Comparison of ENCODE assay signal across 13 cellular contexts in genomic region chr11:118612378-118612777, GRCh38. TPM values are rescaled to one million over a fixed set of nuclear protein-coding genes. Genes with fewer than 3 reads are reported as not detected.
DNase-seq lines count a peak whose midpoint lies in the region; ATAC-seq and TF ChIP-seq lines count a peak whose summit lies in the region.
"Had no signal": no experiment of that assay in that cellular context is flagged by ENCODE, and none has a peak within 500 bp of the region (broad histone marks: within the 10 kb centered on the region; RNA-seq: fewer than 3 reads in every experiment).

No MANE protein-coding gene starts in this region.

- no peak overlapping the region for H3K4ac ChIP-seq in H9 (ENCODE audit: low read depth, low read length)

- no peak overlapping the region for H4K91ac ChIP-seq in H9 (ENCODE audit: insufficient read length, low read depth, low read length)

- no peak overlapping the region for H2BK15ac ChIP-seq in H9 (ENCODE audit: low read depth, low read length)

- no peak overlapping the region for H4K8ac ChIP-seq in H9 (replicated peaks; ENCODE audit: insufficient read length, low read depth, low read length)

- no peak overlapping the region for H2BK20ac ChIP-seq in H9 (ENCODE audit: low read depth, low read length, poor library complexity, severe bottlenecking)

- no peak overlapping the region for H3K9ac ChIP-seq in H9 (ENCODE audit: extremely low read depth, insufficient read length, low read length)

- peaks cover 48% of the 10 kb centered on the region for H3K27me3 Mint-ChIP-seq in H9 (ENCODE audit: low read depth)

- H3K23ac ChIP-seq in H9 (ENCODE audit: insufficient read length, low read depth, low read length), result no peak overlapping the region

- no peak overlapping the region for H2AFZ ChIP-seq in H9 (ENCODE audit: low read length)

- DNase-seq in H9, result peak; percentile 26
- peak in 4 of 10 donors; percentile 16 to 31 (median 28) for DNase-seq in dorsolateral prefrontal cortex
- DNase-seq in left kidney (ENCODE audit: low read depth, low spot score), result peak; percentile 19
- no peak for DNase-seq in skeletal muscle cell (ENCODE audit: low read depth)
- no peak for DNase-seq in 8988T
- DNase-seq in activated CD8-positive, alpha-beta memory T cell treated with anti-CD3 and anti-CD28 coated beads for 24 hours, result no peak
- DNase-seq in activated CD4-positive, alpha-beta T cell treated with anti-CD3 and anti-CD28 coated beads for 48 hours, result no peak
- DNase-seq: activated T-cell treated with anti-CD3 and anti-CD28 coated beads, Interleukin-2, amount 50 U/mL, for 48 hours; cortex of kidney; HCEC 1CT; Karpas-422 had no signal

- peaks cover 16% of the 10 kb centered on the region for H3K23me2 ChIP-seq in H9 (ENCODE audit: insufficient read length, low read depth, low read length, poor library complexity, severe bottlenecking)

- H3K14ac ChIP-seq in H9 (ENCODE audit: insufficient read depth, low read length), result no peak overlapping the region

- no peak overlapping the region; a peak in 2 of 5 replicates for H3K4me3 Mint-ChIP-seq in H9
- H3K4me3 Mint-ChIP-seq: stimulated activated memory B cell treated with anti-CD40 and anti-IgM and Interleukin-4, amounts not matched to agents 10 μg/mL and 1 μg/mL and 100 μg/mL, for 72 hours had no signal

- no peak for ATAC-seq in HG03025 (IDR thresholded peaks at IDR 0.05; ENCODE audit: low FRiP score, unreplicated experiment)
- ATAC-seq: stimulated activated memory B cell treated with anti-CD40 and anti-IgM and Interleukin-4, amounts not matched to agents 10 μg/mL and 1 μg/mL and 100 μg/mL, for 72 hours had no signal

- no peak overlapping the region for H3K56ac ChIP-seq in H9 (ENCODE audit: insufficient read length, low read depth, low read length)

- H2AK5ac ChIP-seq in H9 (ENCODE audit: insufficient read length, low read length), result no peak overlapping the region

- no peak overlapping the region for H4K5ac ChIP-seq in H9 (ENCODE audit: insufficient read length, low read depth, low read length)

- H3K4me2 ChIP-seq in H9 (ENCODE audit: insufficient read depth, insufficient read length, low read length), result no peak overlapping the region

- H3K4me1 ChIP-seq in H9 (ENCODE audit: insufficient read depth, low read length), result peaks cover 15% of the 10 kb centered on the region

- H3K27me3 ChIP-seq in H9 (ENCODE audit: insufficient read depth, low read length) (peaks cover 32% of the 10 kb centered on the region), dorsolateral prefrontal cortex (no peaks in the 10 kb centered on the region)

- H3K9me3 Mint-ChIP-seq in H9, result peaks cover 0 to 6% of the 10 kb centered on the region in 2 experiments; a peak in 3 of 5 replicates
- H3K9me3 Mint-ChIP-seq: stimulated activated memory B cell treated with anti-CD40 and anti-IgM and Interleukin-4, amounts not matched to agents 10 μg/mL and 1 μg/mL and 100 μg/mL, for 72 hours had no signal

- peaks cover 64 to 69% of the 10 kb centered on the region in 2 experiments for H3K4me1 Mint-ChIP-seq in H9

- peak overlapping the region in 25 of 59 donors; percentile 2 to 91 (median 19) for H3K4me3 ChIP-seq in dorsolateral prefrontal cortex
- peak overlapping the region; percentile 5 for H3K4me3 ChIP-seq in skeletal muscle cell (ENCODE audit: low read depth, low read length)

- H2BK120ac ChIP-seq in H9 (ENCODE audit: low read depth, low read length, poor library complexity, severe bottlenecking), result no peak overlapping the region

- no CpG with 5 or more reads among the region's 7 CpGs for WGBS in H9 (ENCODE audit: extremely low coverage, insufficient read length, low lambda C conversion rate)

- H2BK12ac ChIP-seq in H9 (ENCODE audit: insufficient read length, low read depth, low read length), result no peak overlapping the region

- no peak overlapping the region for H2BK5ac ChIP-seq in H9 (ENCODE audit: insufficient read length, low read length)

- intact Hi-C loops in dorsolateral prefrontal cortex (cut with DNase I), result loop anchor here in 1 of 2 donors (5.0 kb wide), 1 partner anchor 180 kb away; the partner anchor contains the start of gene DDX6

- no peaks in the 10 kb centered on the region for H4K20me1 ChIP-seq in H9 (ENCODE audit: control insufficient read depth, insufficient read depth, insufficient read length)

- no peaks in the 10 kb centered on the region for H3K9me3 ChIP-seq in H9 (ENCODE audit: control insufficient read depth, low read depth, low read length)

- H3K27ac ChIP-seq in H9 (ENCODE audit: insufficient read length, low read depth, low read length) (no peak overlapping the region), dorsolateral prefrontal cortex (peak overlapping the region in 57 of 59 donors; percentile 36 to 99 (median 97))

- no peaks in the 10 kb centered on the region for H3K79me2 ChIP-seq in H9 (ENCODE audit: insufficient read depth, low read length)

- no peak overlapping the region for H3T11ph ChIP-seq in H9 (ENCODE audit: low read length)

- no peak for TF ChIP-seq CTCF in H9 (conservative IDR thresholded peaks at IDR 0.05)
- no peak for TF ChIP-seq CTCF in dorsolateral prefrontal cortex (IDR thresholded peaks at IDR 0.05 in 54 of 56, conservative IDR thresholded peaks at IDR 0.05 in 2 of 56; ENCODE audit: low read depth in 1 of 56, partially characterized antibody in 56 of 56)

- H3K36me3 Mint-ChIP-seq in H9 (ENCODE audit: insufficient read depth in 1 of 3, low read depth in 3 of 3), result peaks cover 0 to 4% (median 0%) of the 10 kb centered on the region in 3 experiments; a peak in 3 of 7 replicates

- peak overlapping the region in 1 of 3 experiments; percentile 59; a peak in 1 of 7 replicates for H3K27ac Mint-ChIP-seq in H9
- H3K27ac Mint-ChIP-seq: stimulated activated memory B cell treated with anti-CD40 and anti-IgM and Interleukin-4, amounts not matched to agents 10 μg/mL and 1 μg/mL and 100 μg/mL, for 72 hours had no signal

- no peak overlapping the region for H3K18ac ChIP-seq in H9 (ENCODE audit: insufficient read length, low read depth, low read length)

- H3K79me1 ChIP-seq in H9 (ENCODE audit: insufficient read depth, low read depth, low read length, poor library complexity, severe bottlenecking), result no peaks in the 10 kb centered on the region

RNA-seq across cellular contexts. Expression of gene PHLDB1, which starts 5.0 kb away (rescaled TPM):
- total RNA-seq in H9 (2021) (55.7 and 56.0 TPM in 2 replicates), dorsolateral prefrontal cortex (100 to 1,000 TPM in 117 of 120 experiments, 10 to 100 TPM in 3; 68.2 to 983 (median 256) TPM)

RNA-seq across cellular contexts. Expression of gene ARCN1, which starts 40.2 kb away (rescaled TPM):
- total RNA-seq in H9 (2021) (152 TPM in 2 replicates), dorsolateral prefrontal cortex (100 to 1,000 TPM in 36 of 120 experiments, 10 to 100 TPM in 84; 67.9 to 122 (median 95.9) TPM)

RNA-seq across cellular contexts. Expression of gene IFT46, which starts 46.6 kb away (rescaled TPM):
- 10.3 and 11.5 TPM in 2 replicates for total RNA-seq in H9 (2021)
- 10 to 100 TPM; 28.5 to 49.1 (median 37.4) TPM for total RNA-seq in dorsolateral prefrontal cortex

Comparison
In these comparisons a context has a peak if more than half of its experiments do, and no peak if none do; other contexts are left out.
1. DNase-seq: peak in H9 (single experiment) and left kidney (single experiment); none in skeletal muscle cell (single experiment), 8988T (single experiment), activated CD8-positive, alpha-beta memory T cell treated with anti-CD3 and anti-CD28 coated beads for 24 hours (single experiment) and activated CD4-positive, alpha-beta T cell treated with anti-CD3 and anti-CD28 coated beads for 48 hours (single experiment).